In the genomic region with DNA sequence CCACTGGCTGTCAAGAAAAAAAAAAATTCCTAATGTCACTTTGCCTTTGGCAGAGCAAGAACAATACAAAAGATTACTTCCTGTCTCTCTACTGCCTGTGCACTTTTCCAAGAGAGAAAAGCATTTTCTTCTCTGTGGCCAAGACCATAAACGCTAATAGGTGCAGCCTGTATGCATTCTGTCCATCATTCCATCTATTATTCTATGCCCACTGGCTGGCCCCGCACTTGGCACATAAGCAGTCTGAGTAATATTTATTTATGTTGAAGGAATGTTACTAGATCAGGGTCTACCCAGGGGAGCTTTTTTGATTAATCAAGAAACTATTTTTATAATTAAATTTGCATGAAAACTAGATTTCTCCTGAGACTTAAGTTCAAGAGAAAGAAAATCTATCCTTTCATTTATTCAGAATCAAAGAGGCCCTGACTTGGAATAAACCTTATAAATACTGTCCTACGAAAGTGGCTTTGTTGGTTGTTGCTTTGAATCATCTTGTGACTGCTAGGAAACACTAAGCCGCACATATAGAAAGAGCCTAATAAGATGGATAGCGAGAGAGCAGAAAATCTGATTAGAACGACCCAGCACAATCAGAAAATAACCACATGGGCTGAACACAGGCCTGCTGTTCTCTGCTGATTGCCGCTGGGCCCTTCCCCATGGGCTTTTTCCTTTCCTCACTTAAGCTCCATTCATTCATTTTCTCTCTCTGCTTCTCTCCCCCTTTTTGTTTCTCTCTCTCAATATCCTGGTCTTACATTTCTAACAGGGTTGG, we compare ENCODE assay signal across 15 cellular contexts.
"Had no signal": no experiment of that assay in that cellular context is flagged by ENCODE, and none has a peak within 500 bp of the region (broad histone marks: within the 10 kb centered on the region; RNA-seq: fewer than 3 reads in every experiment).

No MANE protein-coding gene starts in this region.

- DNase-seq: activated CD4-positive, alpha-beta T cell treated with anti-CD3 and anti-CD28 coated beads for 4 hours; activated CD8-positive, alpha-beta T cell treated with anti-CD3 and anti-CD28 coated beads for 36 hours; activated effector memory CD4-positive, alpha-beta T cell treated with Interleukin-2 at 50 U/mL for 16 hours; activated T-cell treated with anti-CD3 and anti-CD28 coated beads, Interleukin-2, amount 50 U/mL, for 4 hours; adrenal gland; central memory CD4-positive, alpha-beta T cell; colonic mucosa; effector CD4-positive, alpha-beta T cell; esophagus squamous epithelium; kidney glomerular epithelial cell; ovary; stimulated activated CD4-positive, alpha-beta T cell treated with anti-CD3 and anti-CD28 coated beads, Interleukin-12 subunit alpha, Interleukin-12 subunit beta, amount 100 ng/mL, for 4 hours; stimulated activated CD4-positive, alpha-beta T cell treated with anti-CD3 and anti-CD28 coated beads, Interleukin-2, amount 100 ng/mL, for 24 hours; stomach had no signal

- H3K36me3 ChIP-seq: adrenal gland, colonic mucosa, esophagus squamous epithelium, ovary, stomach, thoracic aorta had no signal

- H3K9me3 ChIP-seq: adrenal gland, colonic mucosa, esophagus squamous epithelium, ovary, thoracic aorta had no signal

- H3K4me3 ChIP-seq: adrenal gland, colonic mucosa, esophagus squamous epithelium, ovary, stomach, thoracic aorta had no signal

- H3K27me3 ChIP-seq: adrenal gland, colonic mucosa, ovary had no signal

- H3K27ac ChIP-seq: adrenal gland, colonic mucosa, esophagus squamous epithelium, ovary, stomach, thoracic aorta had no signal
